ENCODE assay signal across 1 cellular context in the genomic region with DNA sequence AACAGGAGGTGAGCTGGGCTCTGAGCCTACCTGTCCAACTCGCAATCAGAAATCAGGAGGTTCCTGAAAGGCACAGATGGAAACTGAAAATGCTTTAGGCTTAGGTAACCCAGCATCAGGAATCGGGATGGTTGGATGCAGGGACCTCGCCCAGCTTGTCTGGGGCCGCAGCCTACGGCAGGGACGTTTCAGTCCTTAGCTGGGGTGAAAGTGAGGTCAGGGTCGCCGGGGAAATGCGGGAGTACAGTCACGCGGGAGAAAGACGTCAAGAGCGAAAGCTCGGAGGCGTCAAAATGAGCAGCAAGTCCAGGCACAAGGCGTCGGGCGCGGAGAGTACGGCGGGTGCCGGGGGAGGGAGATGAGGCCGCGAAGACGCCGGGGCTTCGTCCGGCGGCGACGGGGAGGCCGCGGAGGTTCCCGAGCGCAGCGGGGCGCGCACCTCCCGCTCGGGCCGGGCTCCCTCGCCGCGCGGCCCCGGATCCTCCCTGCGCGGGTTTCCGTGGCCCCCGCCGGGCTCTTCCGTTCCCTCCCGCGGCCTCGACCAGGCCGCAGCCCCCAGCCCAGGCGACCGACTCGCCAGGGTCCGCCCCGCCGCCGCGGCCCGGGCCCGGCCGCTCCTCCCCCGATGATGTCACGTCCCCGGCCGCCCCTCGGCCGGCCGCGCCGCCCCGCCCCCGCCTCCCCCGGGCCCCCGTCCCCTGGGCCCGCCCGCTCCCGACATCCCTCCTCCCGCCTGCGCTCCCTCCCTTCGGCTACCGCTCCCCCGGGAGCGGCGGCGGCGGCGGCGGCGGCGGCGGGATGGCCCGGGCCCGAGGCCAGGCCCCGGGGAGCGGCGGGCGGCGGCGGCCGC.
TF ChIP-seq lines count a peak whose summit lies in the region.

A gene with protein sequence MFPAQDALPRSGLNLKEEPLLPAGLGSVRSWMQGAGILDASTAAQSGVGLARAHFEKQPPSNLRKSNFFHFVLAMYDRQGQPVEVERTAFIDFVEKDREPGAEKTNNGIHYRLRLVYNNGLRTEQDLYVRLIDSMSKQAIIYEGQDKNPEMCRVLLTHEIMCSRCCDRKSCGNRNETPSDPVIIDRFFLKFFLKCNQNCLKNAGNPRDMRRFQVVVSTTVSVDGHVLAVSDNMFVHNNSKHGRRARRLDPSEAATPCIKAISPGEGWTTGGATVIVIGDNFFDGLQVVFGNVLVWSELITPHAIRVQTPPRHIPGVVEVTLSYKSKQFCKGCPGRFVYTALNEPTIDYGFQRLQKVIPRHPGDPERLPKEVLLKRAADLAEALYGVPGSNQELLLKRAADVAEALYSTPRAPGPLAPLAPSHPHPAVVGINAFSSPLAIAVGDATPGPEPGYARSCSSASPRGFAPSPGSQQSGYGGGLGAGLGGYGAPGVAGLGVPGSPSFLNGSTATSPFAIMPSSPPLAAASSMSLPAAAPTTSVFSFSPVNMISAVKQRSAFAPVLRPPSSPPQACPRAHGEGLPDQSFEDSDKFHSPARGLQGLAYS (plus strand): TSS at position 745 of the 850 bp plus-strand sequence. CDS start 866 bp downstream, outside the sequence.

TF ChIP-seq in endothelial cell of umbilical vein, 7 proteins besides CTCF, POLR2A, EP300 and RAD21:
- TF ChIP-seq EZH2 (IDR thresholded peaks at IDR 0.05; ENCODE audit: borderline replicate concordance, low read depth, low read length, severe bottlenecking), result peak; percentile 77
- TF ChIP-seq MYC (IDR thresholded peaks at IDR 0.05; ENCODE audit: low read depth, low read length), result no peak
- no peak for TF ChIP-seq JUN (IDR thresholded peaks at IDR 0.05; ENCODE audit: borderline replicate concordance, insufficient read depth, insufficient read length, low read depth)
- no peak for TF ChIP-seq GATA2 (IDR thresholded peaks at IDR 0.05; ENCODE audit: insufficient read depth, insufficient read length, low read depth, low read length)
